In genomic region chr2:20430461-20431302, GRCh38 we compare ENCODE assay signal across 11 cellular contexts. TPM values are rescaled to one million over a fixed set of nuclear protein-coding genes. Genes with fewer than 3 reads are reported as not detected.
A peak's percentile ranks its signal among the peaks of the same experiment; 100 is the strongest.
DNase-seq lines count a peak whose midpoint lies in the region; ATAC-seq, FAIRE-seq and TF ChIP-seq lines count a peak whose summit lies in the region.
"Had no signal": no experiment of that assay in that cellular context is flagged by ENCODE, and none has a peak within 500 bp of the region (broad histone marks: within the 10 kb centered on the region; RNA-seq: fewer than 3 reads in every experiment).

No MANE protein-coding gene starts in this region.

- BruUV-seq in GM12878 (replicated peaks; lab: Mats Ljungman, UMichigan), result no TSS peak

- in situ Hi-C loops in GM12878 (cut with MboI), result loop anchor here (25.0 kb wide), 1 partner anchor 532 kb away; no protein-coding TSS in a partner anchor

- H3K27ac ChIP-seq in GM12878 (ENCODE audit: control insufficient read depth, insufficient read depth), result no peak overlapping the region

- H3K27me3 ChIP-seq in GM12878 (replicated peaks in 1 of 2; ENCODE audit: control insufficient read depth in 2 of 2, insufficient read depth in 2 of 2, low read length in 1 of 2), result no peaks in the 10 kb centered on the region
- H3K27me3 ChIP-seq: ascending aorta had no signal

- H3K36me3 Mint-ChIP-seq in activated CD4-positive, alpha-beta T cell treated with anti-CD3 and anti-CD28 coated beads, Interleukin-2, amount 10 ng/mL, durations not matched to agents 24 days and 14 days (ENCODE audit: low read depth), result no peaks in the 10 kb centered on the region

- DNase-seq in activated CD4-positive, alpha-beta T cell treated with anti-CD3 and anti-CD28 coated beads, Interleukin-2, amount 10 ng/mL, durations not matched to agents 24 days and 14 days, result no peak
- no peak for DNase-seq in activated CD4-positive, alpha-beta T cell treated with anti-CD3 and anti-CD28 coated beads for 1 hour
- no peak for DNase-seq in GM12878 (ENCODE audit: low read depth, low spot score)
- peak; percentile 33 for DNase-seq in stimulated activated CD8-positive, alpha-beta memory T cell treated with anti-CD3 and anti-CD28 coated beads, Interleukin-4, amount 100 ng/mL, for 48 hours
- no peak for DNase-seq in NCI-H748 (lab: John Stamatoyannopoulos, UW; ENCODE audit: unreplicated experiment)
- DNase-seq: NCI-H187, T-helper 17 cell had no signal

- no peak for TF ChIP-seq CTCF in GM12878 (IDR thresholded peaks at IDR 0.05 in 2 of 3, conservative IDR thresholded peaks at IDR 0.05 in 1 of 3; ENCODE audit: control insufficient read depth in 2 of 3, extremely low read depth in 1 of 3, insufficient read depth in 1 of 3, low read depth in 3 of 3, low read length in 3 of 3)

- H3K79me2 ChIP-seq in GM12878 (ENCODE audit: control insufficient read depth, insufficient read depth, low read length), result no peaks in the 10 kb centered on the region

- peak; percentile 69 for FAIRE-seq in GM12878 (lab: Jason Lieb, UNC)

- H3K27me3 Mint-ChIP-seq in activated CD4-positive, alpha-beta T cell treated with anti-CD3 and anti-CD28 coated beads, Interleukin-2, amount 10 ng/mL, durations not matched to agents 24 days and 14 days, result peaks cover 13% of the 10 kb centered on the region

- no peak overlapping the region for H3K4me2 ChIP-seq in GM12878 (ENCODE audit: control insufficient read depth, insufficient read depth)

- SMC1A ChIA-PET in GM12878 (lab: Charles Lee; ENCODE audit: uncharacterized antibody, unreplicated experiment), result interaction anchor here (0.8 to 1.6 kb wide), 6 partner anchors 9 to 95 kb away, joined by 3 to 6 read pairs (median 3); no protein-coding TSS in a partner anchor

- H2AFZ ChIP-seq in GM12878 (ENCODE audit: control insufficient read depth, low read depth, low read length), result no peak overlapping the region

- peaks cover 26% of the 10 kb centered on the region for H3K4me1 ChIP-seq in GM12878 (ENCODE audit: control insufficient read depth, insufficient read depth, low read length)
- H3K4me1 ChIP-seq: ascending aorta had no signal

- no peak overlapping the region for H3K4me3 Mint-ChIP-seq in activated CD4-positive, alpha-beta T cell treated with anti-CD3 and anti-CD28 coated beads, Interleukin-2, amount 10 ng/mL, durations not matched to agents 24 days and 14 days
- H3K4me3 Mint-ChIP-seq: T-helper 17 cell had no signal

- no peaks in the 10 kb centered on the region for H3K36me3 ChIP-seq in GM12878 (ENCODE audit: control insufficient read depth in 2 of 2, insufficient read depth in 2 of 2, low read length in 1 of 2)
- H3K36me3 ChIP-seq: ascending aorta had no signal

- TF ChIP-seq RAD21 in GM12878 (IDR thresholded peaks at IDR 0.05; ENCODE audit: insufficient read depth, low read depth, low read length), result no peak

- CTCF ChIA-PET in GM12878 (lab: Yijun Ruan, JAX), result interaction anchor here (0.8 to 5.2 kb wide), 4 partner anchors 11 to 213 kb away, joined by 3 to 23 read pairs (median 4); partner anchors contain the start of gene RHOB

- H3K9me3 Mint-ChIP-seq in activated CD4-positive, alpha-beta T cell treated with anti-CD3 and anti-CD28 coated beads, Interleukin-2, amount 10 ng/mL, durations not matched to agents 24 days and 14 days, result no peaks in the 10 kb centered on the region

- 77% methylated on average over 7 of the region's 7 CpGs for WGBS in GM12878 (ENCODE audit: insufficient coverage, insufficient replicate concordance, low lambda C conversion rate, missing lambda C conversion rate)

- H3K4me3 ChIP-seq in GM12878, result no peak overlapping the region
- H3K4me3 ChIP-seq: ascending aorta had no signal

- TF ChIP-seq POLR2A in GM12878 (IDR thresholded peaks at IDR 0.05; ENCODE audit: low read depth, low read length), result no peak

- H3K9me3 ChIP-seq in GM12878 (replicated peaks; ENCODE audit: control insufficient read depth, insufficient read depth, low read length), result no peaks in the 10 kb centered on the region
- H3K9me3 ChIP-seq: ascending aorta had no signal

- H3K27ac Mint-ChIP-seq in activated CD4-positive, alpha-beta T cell treated with anti-CD3 and anti-CD28 coated beads, Interleukin-2, amount 10 ng/mL, durations not matched to agents 24 days and 14 days, result peak overlapping the region; percentile 17
- H3K27ac Mint-ChIP-seq: T-helper 17 cell had no signal

- no peaks in the 10 kb centered on the region for H4K20me1 ChIP-seq in GM12878 (ENCODE audit: control insufficient read depth, insufficient read depth)

- no peak; a peak in 1 of 4 replicates for TF ChIP-seq EP300 in GM12878 (IDR thresholded peaks at IDR 0.05; ENCODE audit: borderline replicate concordance in 1 of 2, control insufficient read depth in 1 of 2, low read depth in 2 of 2, low read length in 2 of 2)

- peak; percentile 40 for ATAC-seq in HG03342 (IDR thresholded peaks at IDR 0.05; ENCODE audit: unreplicated experiment)
- peak; percentile 27 for ATAC-seq in GM12878
- no peak for ATAC-seq in HG03460 (IDR thresholded peaks at IDR 0.05; ENCODE audit: unreplicated experiment)
- ATAC-seq in GM21367 (IDR thresholded peaks at IDR 0.05; ENCODE audit: unreplicated experiment), result no peak
- ATAC-seq: T-helper 17 cell had no signal

- RAD21 ChIA-PET in GM12878 (lab: Charles Lee; ENCODE audit: unreplicated experiment), result interaction anchor here (0.9 to 1.3 kb wide), 5 partner anchors 9 to 165 kb away, joined by 3 to 6 read pairs (median 3); partner anchors contain the start of gene RHOB

- no peak overlapping the region for H3K9ac ChIP-seq in GM12878 (ENCODE audit: control insufficient read depth, insufficient read depth, low read length)

- POLR2A ChIA-PET in GM12878 (lab: Charles Lee), result interaction anchor here (0.5 to 1.5 kb wide), 2 partner anchors 16 to 961 kb away, joined by 3 to 4 read pairs; partner anchors contain the start of gene RHOB

- peaks cover 22% of the 10 kb centered on the region for H3K4me1 Mint-ChIP-seq in activated CD4-positive, alpha-beta T cell treated with anti-CD3 and anti-CD28 coated beads, Interleukin-2, amount 10 ng/mL, durations not matched to agents 24 days and 14 days

- intact Hi-C loops in activated CD4-positive, alpha-beta T cell treated with anti-CD3 and anti-CD28 coated beads, Interleukin-2, amount 10 ng/mL, durations not matched to agents 24 days and 14 days (cut with micrococcal nuclease), result loop anchor here (1.0 to 2.0 kb wide), 3 partner anchors 16 to 66 kb away; partner anchors contain the start of gene RHOB
- intact Hi-C loops in GM12878 (cut with micrococcal nuclease; ENCODE audit: unreplicated experiment), result no loop called here

TF ChIP-seq in GM12878, 131 proteins besides CTCF, POLR2A, EP300 and RAD21 (continues in another document):
- TF ChIP-seq, protein P1, sequence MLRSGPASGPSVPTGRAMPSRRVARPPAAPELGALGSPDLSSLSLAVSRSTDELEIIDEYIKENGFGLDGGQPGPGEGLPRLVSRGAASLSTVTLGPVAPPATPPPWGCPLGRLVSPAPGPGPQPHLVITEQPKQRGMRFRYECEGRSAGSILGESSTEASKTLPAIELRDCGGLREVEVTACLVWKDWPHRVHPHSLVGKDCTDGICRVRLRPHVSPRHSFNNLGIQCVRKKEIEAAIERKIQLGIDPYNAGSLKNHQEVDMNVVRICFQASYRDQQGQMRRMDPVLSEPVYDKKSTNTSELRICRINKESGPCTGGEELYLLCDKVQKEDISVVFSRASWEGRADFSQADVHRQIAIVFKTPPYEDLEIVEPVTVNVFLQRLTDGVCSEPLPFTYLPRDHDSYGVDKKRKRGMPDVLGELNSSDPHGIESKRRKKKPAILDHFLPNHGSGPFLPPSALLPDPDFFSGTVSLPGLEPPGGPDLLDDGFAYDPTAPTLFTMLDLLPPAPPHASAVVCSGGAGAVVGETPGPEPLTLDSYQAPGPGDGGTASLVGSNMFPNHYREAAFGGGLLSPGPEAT (IDR thresholded peaks at IDR 0.05; ENCODE audit: low read depth), result peak; percentile 62
- TF ChIP-seq BRCA1 (IDR thresholded peaks at IDR 0.05; ENCODE audit: low read depth, low read length), result no peak
- 0 out of 2 replicates have a peak, but pooled peaks have one; percentile 22 for TF ChIP-seq FOXM1 (IDR thresholded peaks at IDR 0.05; ENCODE audit: low read depth, low read length)
- TF ChIP-seq IRF4 (IDR thresholded peaks at IDR 0.05; ENCODE audit: low read depth, low read length), result 0 out of 2 replicates have a peak, but pooled peaks have one; percentile 30
- no peak for TF ChIP-seq WRNIP1 (IDR thresholded peaks at IDR 0.05; ENCODE audit: borderline replicate concordance, low read depth, low read length)
- peak; percentile 72 for TF ChIP-seq EED (IDR thresholded peaks at IDR 0.05; ENCODE audit: low read depth)
- peak; percentile 39; the same call in 1 of the 2 replicates for TF ChIP-seq ATF2 (IDR thresholded peaks at IDR 0.05; ENCODE audit: low read length)

RNA-seq across cellular contexts. Expression of gene RHOB, which starts 16.2 kb away (rescaled TPM):
- total RNA-seq in activated CD4-positive, alpha-beta T cell treated with anti-CD3 and anti-CD28 coated beads, Interleukin-2, amount 10 ng/mL, durations not matched to agents 24 days and 14 days, result 16.4 and 18.5 TPM in 2 replicates
- total RNA-seq in GM12878 (2013; cell fraction: nucleolus; rRNA removed), result 10.4 and 10.5 TPM in 2 replicates
- total RNA-seq in GM12878 (2014; rRNA removed) (4.1 and 4.8 TPM in 2 replicates), GM12878 (2014; rRNA removed; fragmentation: Illumina TruSeq; extraction: Trizol) (1.0 and 1.2 TPM in 2 replicates), GM12878 (2021) (4.0 and 4.5 TPM in 2 replicates)
- 3.6 TPM for polyA plus RNA-seq in GM12878 (2011; ENCODE audit: low read depth)
- polyA plus RNA-seq in GM12878 (2011; rRNA removed) (1.1 and 1.8 TPM in 2 replicates), GM12878 (2014; fragmentation: Illumina TruSeq; extraction: Trizol) (0.73 and 1.2 TPM in 2 replicates), GM12878 (2014; fragmentation: Nextera tagmentation; extraction: Ambion mirVana) (under 1 TPM; 0.03 to 0.35 TPM), GM12878 (2014; rRNA removed) (2.8 and 3.0 TPM in 2 replicates), GM12878 (2016; fragmentation: Nextera tagmentation; extraction: Ambion mirVana) (under 1 TPM; 0.45 to 0.87 TPM)
- 1.2 and 1.7 TPM in 2 replicates for polyA plus RNA-seq in GM12878 (2011; cell fraction: cytosol; rRNA removed)
- polyA plus RNA-seq in GM12878 (2011; cell fraction: nucleus; rRNA removed), result 2.7 and 2.9 TPM in 2 replicates
- 5.2 and 5.6 TPM in 2 replicates for polyA plus RNA-seq in GM12878 (2012)
- polyA minus RNA-seq in GM12878 (2011; rRNA and poly(A)+ RNA removed), result 0.44 and 1.1 TPM in 2 replicates
- 7.8 and 8.4 TPM in 2 replicates for polyA minus RNA-seq in GM12878 (2011; cell fraction: cytosol; rRNA and poly(A)+ RNA removed)
- 5.2 and 8.0 TPM in 2 replicates for polyA minus RNA-seq in GM12878 (2011; cell fraction: nucleus; rRNA and poly(A)+ RNA removed)

Comparison
In these comparisons a context has a peak if more than half of its experiments do, and no peak if none do; other contexts are left out.
1. ATAC-seq: peak in HG03342 (single experiment) and GM12878 (single experiment); none in HG03460 (single experiment) and GM21367 (single experiment).